23 cellular contexts compared by ENCODE assay signal in genomic region chr22:29458551-29458950, GRCh38. TPM values are rescaled to one million over a fixed set of nuclear protein-coding genes. Genes with fewer than 3 reads are reported as not detected.
DNase-seq lines count a peak whose midpoint lies in the region; ATAC-seq, FAIRE-seq and TF ChIP-seq lines count a peak whose summit lies in the region.
"Had no signal": no experiment of that assay in that cellular context is flagged by ENCODE, and none has a peak within 500 bp of the region (broad histone marks: within the 10 kb centered on the region; RNA-seq: fewer than 3 reads in every experiment).

No MANE protein-coding gene starts in this region.

- no peaks in the 10 kb centered on the region for H3K27me3 ChIP-seq in K562 (ENCODE audit: control insufficient read depth in 2 of 2, insufficient read depth in 2 of 2, low read length in 2 of 2)
- no peaks in the 10 kb centered on the region for H3K27me3 ChIP-seq in foreskin keratinocyte
- H3K27me3 ChIP-seq in sigmoid colon: no peaks in the 10 kb centered on the region
- H3K27me3 ChIP-seq: SJSA1 had no signal

- no peak overlapping the region for H3K27ac ChIP-seq in K562 (ENCODE audit: extremely low read depth, low read depth, low read length)
- no peak overlapping the region for H3K27ac ChIP-seq in foreskin keratinocyte
- no peak overlapping the region for H3K27ac ChIP-seq in sigmoid colon
- H3K27ac ChIP-seq: PC-9, SJSA1 had no signal

- H2AFZ ChIP-seq in K562 (ENCODE audit: low read depth, low read length): no peak overlapping the region
- H2AFZ ChIP-seq: PC-9 had no signal

- in situ Hi-C loops in K562 (cut with MboI): no loop called here

- TF ChIP-seq POLR2A in K562 (conservative IDR thresholded peaks at IDR 0.05) (no peak), sigmoid colon (IDR thresholded peaks at IDR 0.05) (no peak)

- TF ChIP-seq EP300 in K562 (IDR thresholded peaks at IDR 0.05; ENCODE audit: low read length): no peak
- no peak for TF ChIP-seq EP300 in sigmoid colon (IDR thresholded peaks at IDR 0.05)

- TF ChIP-seq CTCF in K562 (IDR thresholded peaks at IDR 0.05 in 2 of 3, conservative IDR thresholded peaks at IDR 0.05 in 1 of 3; ENCODE audit: insufficient read depth in 2 of 3, low read depth in 1 of 3, low read length in 3 of 3) (no peak), mesothelial cell of epicardium (IDR thresholded peaks at IDR 0.05; ENCODE audit: unreplicated experiment) (no peak), foreskin keratinocyte (conservative IDR thresholded peaks at IDR 0.05) (no peak), sigmoid colon (IDR thresholded peaks at IDR 0.05) (no peak)

- POLR2A ChIA-PET in K562 (lab: Yijun Ruan, JAX): interaction anchor here (0.6 to 1.7 kb wide), 2 partner anchors 9 to 11 kb away, joined by 4 to 5 read pairs; no protein-coding TSS in a partner anchor

- no TSS peak for BruUV-seq in K562 (replicated peaks; lab: Mats Ljungman, UMichigan)

- no peaks in the 10 kb centered on the region for H3K27me3 Mint-ChIP-seq in mesothelial cell of epicardium (ENCODE audit: low read depth)
- H3K27me3 Mint-ChIP-seq: CD4-positive, alpha-beta memory T cell; IgD-negative memory B cell; T-cell had no signal

- FAIRE-seq in K562 (lab: Jason Lieb, UNC): no peak
- FAIRE-seq: A204.1 had no signal

- H3K4me2 ChIP-seq in K562 (ENCODE audit: insufficient read depth, low read length): no peak overlapping the region

- H3K4me3 Mint-ChIP-seq in mesothelial cell of epicardium: no peak overlapping the region
- H3K4me3 Mint-ChIP-seq: CD4-positive, alpha-beta memory T cell; HFFc6; IgD-negative memory B cell; T-cell had no signal

- H4K20me1 ChIP-seq in K562 (replicated peaks; ENCODE audit: control insufficient read depth, insufficient read depth, low read length): no peaks in the 10 kb centered on the region

- H3K9me3 Mint-ChIP-seq in mesothelial cell of epicardium: no peaks in the 10 kb centered on the region
- H3K9me3 Mint-ChIP-seq: CD4-positive, alpha-beta memory T cell; HFFc6; IgD-negative memory B cell; T-cell had no signal

- H3K4me3 ChIP-seq in K562 (no peak overlapping the region), sigmoid colon (no peak overlapping the region)
- H3K4me3 ChIP-seq: HAP-1, PC-9, SJSA1 had no signal

- no peaks in the 10 kb centered on the region for H3K36me3 ChIP-seq in K562 (ENCODE audit: control insufficient read depth, insufficient read depth, low read length)
- no peaks in the 10 kb centered on the region for H3K36me3 ChIP-seq in sigmoid colon
- H3K36me3 ChIP-seq: HAP-1, SJSA1 had no signal

- H3K9me3 ChIP-seq in K562 (replicated peaks; ENCODE audit: control insufficient read depth, insufficient read depth, low read depth, low read length): no peaks in the 10 kb centered on the region
- H3K9me3 ChIP-seq in sigmoid colon: no peaks in the 10 kb centered on the region
- H3K9me3 ChIP-seq: Caco-2, HAP-1, SJSA1 had no signal

- no peaks in the 10 kb centered on the region for H3K36me3 Mint-ChIP-seq in mesothelial cell of epicardium
- H3K36me3 Mint-ChIP-seq: CD4-positive, alpha-beta memory T cell; IgD-negative memory B cell; T-cell had no signal

- CTCF ChIA-PET in K562 (lab: Yijun Ruan, JAX; ENCODE audit: low intra/inter-chr PET ratio): interaction anchor here (0.6 kb wide), 1 partner anchor 418 kb away, joined by 4 read pairs; no protein-coding TSS in a partner anchor

- no peaks in the 10 kb centered on the region for H3K9me1 ChIP-seq in K562 (ENCODE audit: control insufficient read depth, insufficient read depth, low read length)

- ATAC-seq in K562 (no peak), foreskin keratinocyte (no peak), GM21528 (IDR thresholded peaks at IDR 0.05; ENCODE audit: low FRiP score, unreplicated experiment) (no peak)

- peak; percentile 35 for DNase-seq in AG20443 (ENCODE audit: low spot score)
- peak; percentile 87 for DNase-seq in NCI-H82 (lab: John Stamatoyannopoulos, UW)
- DNase-seq in K562 (ENCODE audit: extremely low read depth in 1 of 4, low spot score in 3 of 4): no peak
- DNase-seq in mesothelial cell of epicardium (ENCODE audit: low spot score in 2 of 2, unreplicated experiment in 2 of 2): no peak
- no peak for DNase-seq in foreskin keratinocyte
- DNase-seq in sigmoid colon: no peak
- no peak for DNase-seq in effector CD8-positive, alpha-beta T cell (lab: John Stamatoyannopoulos, UW)
- DNase-seq: CD4-positive, alpha-beta memory T cell; GOT3; NCI-H1048; NK-92 treated with Interleukin-12 subunit alpha and Interleukin-12 subunit beta, amount 100 ng/mL, for 24 hours; PC-9; Right ventricle myocardium superior; T-cell had no signal

- H3K9ac ChIP-seq in K562 (ENCODE audit: insufficient read depth in 1 of 2, low read depth in 2 of 2, low read length in 2 of 2): no peak overlapping the region

- no peak for TF ChIP-seq RAD21 in K562 (CRISPR knock-in tag; conservative IDR thresholded peaks at IDR 0.05 in 1 of 2, IDR thresholded peaks at IDR 0.05 in 1 of 2)

- H3K4me1 Mint-ChIP-seq in mesothelial cell of epicardium: peaks cover 34% of the 10 kb centered on the region
- H3K4me1 Mint-ChIP-seq: CD4-positive, alpha-beta memory T cell; T-cell had no signal

- H3K27ac Mint-ChIP-seq in mesothelial cell of epicardium: peak overlapping the region; percentile 75
- H3K27ac Mint-ChIP-seq: CD4-positive, alpha-beta memory T cell; HFFc6; T-cell had no signal

- intact Hi-C loops in K562 (cut with micrococcal nuclease): no loop called here
- intact Hi-C loops in sigmoid colon (cut with DNase I): no loop called here

- H3K4me1 ChIP-seq in K562 (replicated peaks in 1 of 2; ENCODE audit: control insufficient read depth in 2 of 2, insufficient read depth in 2 of 2, low read length in 2 of 2): peaks cover 0 to 5% of the 10 kb centered on the region in 2 experiments; a peak in 2 of 5 replicates
- no peaks in the 10 kb centered on the region for H3K4me1 ChIP-seq in foreskin keratinocyte
- peaks cover 0 to 33% (median 15%) of the 10 kb centered on the region in 4 donors for H3K4me1 ChIP-seq in sigmoid colon
- H3K4me1 ChIP-seq: Caco-2, HAP-1, SJSA1 had no signal

- H3K79me2 ChIP-seq in K562 (ENCODE audit: control insufficient read depth, insufficient read depth, low read length): no peaks in the 10 kb centered on the region

TF ChIP-seq in K562, 482 proteins besides CTCF, POLR2A, EP300 and RAD21 (continues in another document):
- no peak for TF ChIP-seq CEBPG (CRISPR knock-in tag; IDR thresholded peaks at IDR 0.05)
- TF ChIP-seq CEBPG (tag; conservative IDR thresholded peaks at IDR 0.05 in 1 of 2, IDR thresholded peaks at IDR 0.05 in 1 of 2): peak in 1 of 2 experiments; percentile 77; a peak in 2 of 4 replicates
- no peak for TF ChIP-seq RBM15 (IDR thresholded peaks at IDR 0.05; ENCODE audit: insufficient read depth, low read length)

RNA-seq across cellular contexts. Expression of gene RFPL1, which starts 20.2 kb away (rescaled TPM):
- not detected in 2 replicates for total RNA-seq in K562 (2011; cell fraction: chromatin; rRNA removed; ENCODE audit: low replicate concordance)
- not detected in 2 replicates for total RNA-seq in K562 (2011; cell fraction: nucleolus; rRNA removed)
- not detected in 2 replicates for total RNA-seq in K562 (2011; cell fraction: nucleoplasm; rRNA removed)
- total RNA-seq in K562 (2014; rRNA removed): not detected in 2 replicates
- total RNA-seq in K562 (2014; rRNA removed; fragmentation: Illumina TruSeq; extraction: Trizol): not detected in 2 replicates
- total RNA-seq in K562 (2015; rRNA removed; fragmentation: Illumina TruSeq; extraction: Trizol): not detected in 2 replicates
- total RNA-seq in K562 (2021): not detected in 2 replicates
- polyA plus RNA-seq in K562 (2011; rRNA removed): not detected in 2 replicates
- not detected in 2 replicates for polyA plus RNA-seq in K562 (2011; cell fraction: cytosol; rRNA removed)
- not detected in 2 replicates for polyA plus RNA-seq in K562 (2011; cell fraction: nucleus; rRNA removed)
- 0.09 and 0.22 TPM in 2 replicates for polyA plus RNA-seq in K562 (2012)
- not detected in 2 replicates for polyA plus RNA-seq in K562 (2014; fragmentation: Illumina TruSeq; extraction: Trizol)
- polyA plus RNA-seq in K562 (2014; fragmentation: Nextera tagmentation; extraction: Ambion mirVana): not detected
- polyA plus RNA-seq in K562 (2014; rRNA removed): not detected in 2 replicates
- polyA minus RNA-seq in K562 (2011; rRNA and poly(A)+ RNA removed): not detected in 2 replicates
- not detected in 2 replicates for polyA minus RNA-seq in K562 (2011; cell fraction: cytosol; rRNA and poly(A)+ RNA removed)
- polyA minus RNA-seq in K562 (2011; cell fraction: nucleus; rRNA and poly(A)+ RNA removed): not detected in 2 replicates
- 0.29 to 0.63 TPM (median 0.54 TPM) in 3 replicates for total RNA-seq in mesothelial cell of epicardium
- total RNA-seq in foreskin keratinocyte: not detected in 2 replicates
- polyA plus RNA-seq in foreskin keratinocyte: not detected in 2 replicates
- total RNA-seq in sigmoid colon: not detected
- polyA plus RNA-seq in sigmoid colon: not detected
- total RNA-seq: Caco-2; CD4-positive, alpha-beta memory T cell; HFFc6; PC-9; Right ventricle myocardium superior; RPMI7951; SJSA1 had no signal
- polyA plus RNA-seq: AG04450; CD4-positive, alpha-beta memory T cell; IgD-negative memory B cell had no signal

RNA-seq across cellular contexts. Expression of gene NEFH, which starts 21.5 kb away (rescaled TPM):
- 2.3 and 2.4 TPM in 2 replicates for total RNA-seq in K562 (2011; cell fraction: chromatin; rRNA removed; ENCODE audit: low replicate concordance)
- 2.8 and 3.7 TPM in 2 replicates for total RNA-seq in K562 (2011; cell fraction: nucleolus; rRNA removed)
- 2.2 and 2.3 TPM in 2 replicates for total RNA-seq in K562 (2011; cell fraction: nucleoplasm; rRNA removed)
- total RNA-seq in K562 (2014; rRNA removed): 10.8 and 16.0 TPM in 2 replicates
- 10.2 and 11.6 TPM in 2 replicates for total RNA-seq in K562 (2014; rRNA removed; fragmentation: Illumina TruSeq; extraction: Trizol)
- total RNA-seq in K562 (2015; rRNA removed; fragmentation: Illumina TruSeq; extraction: Trizol): 17.3 and 17.6 TPM in 2 replicates
- 12.7 and 14.5 TPM in 2 replicates for total RNA-seq in K562 (2021)
- polyA plus RNA-seq in K562 (2011; rRNA removed): 2.4 and 5.1 TPM in 2 replicates
- 1.7 and 4.4 TPM in 2 replicates for polyA plus RNA-seq in K562 (2011; cell fraction: cytosol; rRNA removed)
- 0.88 and 2.7 TPM in 2 replicates for polyA plus RNA-seq in K562 (2011; cell fraction: nucleus; rRNA removed)
- 2.1 and 12.5 TPM in 2 replicates for polyA plus RNA-seq in K562 (2012)
- 19.3 and 26.9 TPM in 2 replicates for polyA plus RNA-seq in K562 (2014; fragmentation: Illumina TruSeq; extraction: Trizol)
- polyA plus RNA-seq in K562 (2014; fragmentation: Nextera tagmentation; extraction: Ambion mirVana): 1 to 10 TPM; 2.3 to 3.8 TPM
- 10.1 and 11.4 TPM in 2 replicates for polyA plus RNA-seq in K562 (2014; rRNA removed)
- polyA minus RNA-seq in K562 (2011; rRNA and poly(A)+ RNA removed): 4.3 and 8.1 TPM in 2 replicates
- polyA minus RNA-seq in K562 (2011; cell fraction: cytosol; rRNA and poly(A)+ RNA removed): 3.6 and 6.6 TPM in 2 replicates
- 1.4 and 1.5 TPM in 2 replicates for polyA minus RNA-seq in K562 (2011; cell fraction: nucleus; rRNA and poly(A)+ RNA removed)
- 3.4 to 4.3 TPM (median 3.5 TPM) in 3 replicates for total RNA-seq in mesothelial cell of epicardium
- 1.6 and 1.9 TPM in 2 replicates for total RNA-seq in foreskin keratinocyte
- polyA plus RNA-seq in foreskin keratinocyte: 1.3 and 1.6 TPM in 2 replicates
- 1 to 10 TPM; 1.2 to 3.0 (median 1.9) TPM for total RNA-seq in sigmoid colon
- polyA plus RNA-seq in sigmoid colon: 1 to 10 TPM in 1 of 3 donors, under 1 TPM in 1, not detected in 1; 0.23 to 1.2 TPM
- total RNA-seq: Caco-2, HFFc6, SJSA1 had no signal

Comparison
In these comparisons a context has a peak if more than half of its experiments do, and no peak if none do; other contexts are left out.
1. DNase-seq: peak in AG20443 (single experiment) and NCI-H82 (single experiment); none in K562 (0 of 4), mesothelial cell of epicardium (0 of 2), foreskin keratinocyte (0 of 2), sigmoid colon (single experiment) and effector CD8-positive, alpha-beta T cell (single experiment).